14 cellular contexts compared by ENCODE assay signal in genomic region chr22:37679670-37680069, GRCh38. TPM values are rescaled to one million over a fixed set of nuclear protein-coding genes. Genes with fewer than 3 reads are reported as not detected.
DNase-seq lines count a peak whose midpoint lies in the region; ATAC-seq and TF ChIP-seq lines count a peak whose summit lies in the region.
"Had no signal": no experiment of that assay in that cellular context is flagged by ENCODE, and none has a peak within 500 bp of the region (broad histone marks: within the 10 kb centered on the region; RNA-seq: fewer than 3 reads in every experiment).

No MANE protein-coding gene starts in this region.

- H3K9me3 ChIP-seq in gastroesophageal sphincter: no peaks in the 10 kb centered on the region
- H3K9me3 ChIP-seq: gastrocnemius medialis, transverse colon had no signal

- no peaks in the 10 kb centered on the region for H3K9me3 Mint-ChIP-seq in activated CD4-positive, alpha-beta T cell treated with anti-CD3 and anti-CD28 coated beads, Interleukin-2, amount 10 ng/mL, durations not matched to agents 7 days and 5 days
- no peaks in the 10 kb centered on the region for H3K9me3 Mint-ChIP-seq in activated CD8-positive, alpha-beta T cell treated with anti-CD3 and anti-CD28 coated beads, Interleukin-2, amount 10 ng/mL, durations not matched to agents 7 days and 5 days (ENCODE audit: insufficient read depth)
- no peaks in the 10 kb centered on the region for H3K9me3 Mint-ChIP-seq in stimulated activated memory B cell treated with anti-CD40 and anti-IgM and Interleukin-4, amounts not matched to agents 10 μg/mL and 1 μg/mL and 100 μg/mL, for 72 hours

- 42 to 60% methylated on average over 1 to 4 of the region's 8 CpGs for WGBS in gastroesophageal sphincter (ENCODE audit: low coverage in 1 of 2), 2 donors

- TF ChIP-seq EP300 in gastroesophageal sphincter (IDR thresholded peaks at IDR 0.05): no peak

- no peaks in the 10 kb centered on the region for H3K27me3 ChIP-seq in gastroesophageal sphincter
- H3K27me3 ChIP-seq: gastrocnemius medialis, transverse colon had no signal

- DNase-seq in activated CD4-positive, alpha-beta T cell treated with anti-CD3 and anti-CD28 coated beads, Interleukin-2, amount 10 ng/mL, durations not matched to agents 7 days and 5 days: no peak
- DNase-seq in activated CD4-positive, alpha-beta T cell treated with anti-CD3 and anti-CD28 coated beads, Interleukin-2, amount 50 U/mL, for 48 hours: no peak
- no peak for DNase-seq in activated CD8-positive, alpha-beta T cell treated with anti-CD3 and anti-CD28 coated beads, Interleukin-2, amount 10 ng/mL, durations not matched to agents 7 days and 5 days
- DNase-seq in dedifferentiated amniotic fluid mesenchymal stem cell (ENCODE audit: extremely low spot score): no peak
- DNase-seq: activated CD8-positive, alpha-beta memory T cell treated with anti-CD3 and anti-CD28 coated beads for 24 hours; central memory CD4-positive, alpha-beta T cell; gastrocnemius medialis; GOT3; stimulated activated CD4-positive, alpha-beta T cell treated with anti-CD3 and anti-CD28 coated beads, Interleukin-4, amount 100 ng/mL, for 4 hours; transverse colon had no signal

- peak overlapping the region in 3 of 4 donors; percentile 20 to 94 (median 93) for H3K27ac ChIP-seq in gastroesophageal sphincter
- H3K27ac ChIP-seq: gastrocnemius medialis had no signal

- TF ChIP-seq CTCF in gastroesophageal sphincter (IDR thresholded peaks at IDR 0.05): no peak

- POLR2A ChIA-PET in activated CD4-positive, alpha-beta T cell treated with anti-CD3 and anti-CD28 coated beads, Interleukin-2, amount 10 ng/mL, durations not matched to agents 7 days and 5 days (lab: Charles Lee): no interaction called here
- POLR2A ChIA-PET in activated CD8-positive, alpha-beta T cell treated with anti-CD3 and anti-CD28 coated beads, Interleukin-2, amount 10 ng/mL, durations not matched to agents 7 days and 5 days (lab: Charles Lee): interaction anchor here (0.6 kb wide), 2 partner anchors 8 to 18 kb away, joined by 4 read pairs; no protein-coding TSS in a partner anchor

- H3K4me3 ChIP-seq in gastroesophageal sphincter: no peak overlapping the region
- H3K4me3 ChIP-seq: gastrocnemius medialis, transverse colon had no signal

- no peak for TF ChIP-seq POLR2A in gastroesophageal sphincter (IDR thresholded peaks at IDR 0.05)

- no peaks in the 10 kb centered on the region for H3K27me3 Mint-ChIP-seq in activated CD4-positive, alpha-beta T cell treated with anti-CD3 and anti-CD28 coated beads, Interleukin-2, amount 10 ng/mL, durations not matched to agents 7 days and 5 days
- H3K27me3 Mint-ChIP-seq in activated CD8-positive, alpha-beta T cell treated with anti-CD3 and anti-CD28 coated beads, Interleukin-2, amount 10 ng/mL, durations not matched to agents 7 days and 5 days (ENCODE audit: low read depth): no peaks in the 10 kb centered on the region
- H3K27me3 Mint-ChIP-seq in stimulated activated memory B cell treated with anti-CD40 and anti-IgM and Interleukin-4, amounts not matched to agents 10 μg/mL and 1 μg/mL and 100 μg/mL, for 72 hours: no peaks in the 10 kb centered on the region

- no peak overlapping the region for H3K4me3 Mint-ChIP-seq in activated CD4-positive, alpha-beta T cell treated with anti-CD3 and anti-CD28 coated beads, Interleukin-2, amount 10 ng/mL, durations not matched to agents 7 days and 5 days
- peak overlapping the region; percentile 40 for H3K4me3 Mint-ChIP-seq in activated CD8-positive, alpha-beta T cell treated with anti-CD3 and anti-CD28 coated beads, Interleukin-2, amount 10 ng/mL, durations not matched to agents 7 days and 5 days
- no peak overlapping the region for H3K4me3 Mint-ChIP-seq in stimulated activated memory B cell treated with anti-CD40 and anti-IgM and Interleukin-4, amounts not matched to agents 10 μg/mL and 1 μg/mL and 100 μg/mL, for 72 hours

- peaks cover 0 to 73% (median 18%) of the 10 kb centered on the region in 3 donors for H3K4me1 ChIP-seq in gastroesophageal sphincter

- CTCF ChIA-PET in activated CD4-positive, alpha-beta T cell treated with anti-CD3 and anti-CD28 coated beads, Interleukin-2, amount 10 ng/mL, durations not matched to agents 7 days and 5 days (lab: Charles Lee): interaction anchor here (0.6 to 15.4 kb wide), 5 partner anchors 25 to 71 kb away, joined by 3 to 143 read pairs (median 4); partner anchors contain the start of genes GGA1 and SH3BP1
- CTCF ChIA-PET in activated CD8-positive, alpha-beta T cell treated with anti-CD3 and anti-CD28 coated beads, Interleukin-2, amount 10 ng/mL, durations not matched to agents 7 days and 5 days (lab: Charles Lee): interaction anchor here (0.7 to 15.0 kb wide), 8 partner anchors 16 to 73 kb away, joined by 3 to 241 read pairs (median 17); partner anchors contain the start of genes GGA1 and PDXP

- H3K36me3 Mint-ChIP-seq in activated CD4-positive, alpha-beta T cell treated with anti-CD3 and anti-CD28 coated beads, Interleukin-2, amount 10 ng/mL, durations not matched to agents 7 days and 5 days (ENCODE audit: low read depth): peaks cover 22% of the 10 kb centered on the region
- H3K36me3 Mint-ChIP-seq in activated CD8-positive, alpha-beta T cell treated with anti-CD3 and anti-CD28 coated beads, Interleukin-2, amount 10 ng/mL, durations not matched to agents 7 days and 5 days (ENCODE audit: low read depth): peaks cover 25% of the 10 kb centered on the region
- H3K36me3 Mint-ChIP-seq in stimulated activated memory B cell treated with anti-CD40 and anti-IgM and Interleukin-4, amounts not matched to agents 10 μg/mL and 1 μg/mL and 100 μg/mL, for 72 hours: peaks cover 20% of the 10 kb centered on the region

- H3K36me3 ChIP-seq in gastroesophageal sphincter: peaks cover 0 to 25% of the 10 kb centered on the region in 2 donors
- H3K36me3 ChIP-seq: transverse colon had no signal

- peaks cover 46% of the 10 kb centered on the region for H3K4me1 Mint-ChIP-seq in activated CD4-positive, alpha-beta T cell treated with anti-CD3 and anti-CD28 coated beads, Interleukin-2, amount 10 ng/mL, durations not matched to agents 7 days and 5 days
- peaks cover 37% of the 10 kb centered on the region for H3K4me1 Mint-ChIP-seq in activated CD8-positive, alpha-beta T cell treated with anti-CD3 and anti-CD28 coated beads, Interleukin-2, amount 10 ng/mL, durations not matched to agents 7 days and 5 days (ENCODE audit: low read depth)
- peaks cover 48% of the 10 kb centered on the region for H3K4me1 Mint-ChIP-seq in stimulated activated memory B cell treated with anti-CD40 and anti-IgM and Interleukin-4, amounts not matched to agents 10 μg/mL and 1 μg/mL and 100 μg/mL, for 72 hours

- ATAC-seq in activated CD8-positive, alpha-beta T cell treated with anti-CD3 and anti-CD28 coated beads, Interleukin-2, amount 10 ng/mL, durations not matched to agents 7 days and 5 days: no peak
- ATAC-seq in gastroesophageal sphincter (no peak), HG02610 (IDR thresholded peaks at IDR 0.05; ENCODE audit: unreplicated experiment) (no peak), HG02852 (IDR thresholded peaks at IDR 0.05; ENCODE audit: unreplicated experiment) (no peak)
- ATAC-seq in stimulated activated memory B cell treated with anti-CD40 and anti-IgM and Interleukin-4, amounts not matched to agents 10 μg/mL and 1 μg/mL and 100 μg/mL, for 72 hours: no peak
- ATAC-seq: gastrocnemius medialis had no signal

- H3K27ac Mint-ChIP-seq in activated CD4-positive, alpha-beta T cell treated with anti-CD3 and anti-CD28 coated beads, Interleukin-2, amount 10 ng/mL, durations not matched to agents 7 days and 5 days: peak overlapping the region; percentile 63
- peak overlapping the region; percentile 60 for H3K27ac Mint-ChIP-seq in activated CD8-positive, alpha-beta T cell treated with anti-CD3 and anti-CD28 coated beads, Interleukin-2, amount 10 ng/mL, durations not matched to agents 7 days and 5 days
- peak overlapping the region; percentile 11 for H3K27ac Mint-ChIP-seq in stimulated activated memory B cell treated with anti-CD40 and anti-IgM and Interleukin-4, amounts not matched to agents 10 μg/mL and 1 μg/mL and 100 μg/mL, for 72 hours

RNA-seq across cellular contexts. Expression of gene LGALS1, which starts 4.2 kb away (rescaled TPM):
- 1,000 to 10,000 TPM; 1,140 to 1,273 TPM for total RNA-seq in activated CD4-positive, alpha-beta T cell treated with anti-CD3 and anti-CD28 coated beads, Interleukin-2, amount 10 ng/mL, durations not matched to agents 7 days and 5 days
- total RNA-seq in activated CD8-positive, alpha-beta T cell treated with anti-CD3 and anti-CD28 coated beads, Interleukin-2, amount 10 ng/mL, durations not matched to agents 7 days and 5 days: 1,000 to 10,000 TPM; 1,444 to 1,502 TPM
- total RNA-seq in gastroesophageal sphincter: 1,000 to 10,000 TPM in 3 of 4 donors, 100 to 1,000 TPM in 1; 747 to 1,092 (median 1,059) TPM

RNA-seq across cellular contexts. Expression of gene NOL12, which starts 6.5 kb away (rescaled TPM):
- 10 to 100 TPM; 57.3 to 57.7 TPM for total RNA-seq in activated CD4-positive, alpha-beta T cell treated with anti-CD3 and anti-CD28 coated beads, Interleukin-2, amount 10 ng/mL, durations not matched to agents 7 days and 5 days
- total RNA-seq in activated CD8-positive, alpha-beta T cell treated with anti-CD3 and anti-CD28 coated beads, Interleukin-2, amount 10 ng/mL, durations not matched to agents 7 days and 5 days: 10 to 100 TPM; 42.6 to 45.3 TPM
- 10 to 100 TPM; 16.3 to 29.1 (median 20.2) TPM for total RNA-seq in gastroesophageal sphincter

RNA-seq across cellular contexts. Expression of gene TRIOBP, which starts 17.2 kb away (rescaled TPM):
- total RNA-seq in activated CD4-positive, alpha-beta T cell treated with anti-CD3 and anti-CD28 coated beads, Interleukin-2, amount 10 ng/mL, durations not matched to agents 7 days and 5 days: 10 to 100 TPM; 44.1 to 53.5 TPM
- 10 to 100 TPM; 45.2 to 45.8 TPM for total RNA-seq in activated CD8-positive, alpha-beta T cell treated with anti-CD3 and anti-CD28 coated beads, Interleukin-2, amount 10 ng/mL, durations not matched to agents 7 days and 5 days
- total RNA-seq in gastroesophageal sphincter: 100 to 1,000 TPM; 128 to 234 (median 137) TPM

RNA-seq across cellular contexts. Expression of gene PDXP, which starts 21.1 kb away (rescaled TPM):
- 10 to 100 TPM; 21.5 to 21.8 TPM for total RNA-seq in activated CD4-positive, alpha-beta T cell treated with anti-CD3 and anti-CD28 coated beads, Interleukin-2, amount 10 ng/mL, durations not matched to agents 7 days and 5 days
- total RNA-seq in activated CD8-positive, alpha-beta T cell treated with anti-CD3 and anti-CD28 coated beads, Interleukin-2, amount 10 ng/mL, durations not matched to agents 7 days and 5 days: 10 to 100 TPM; 31.5 to 33.5 TPM
- 10 to 100 TPM in 3 of 4 donors, 1 to 10 TPM in 1; 9.2 to 19.3 (median 17.2) TPM for total RNA-seq in gastroesophageal sphincter

RNA-seq across cellular contexts. Expression of gene SH3BP1, which starts 40.2 kb away (rescaled TPM):
- total RNA-seq in activated CD4-positive, alpha-beta T cell treated with anti-CD3 and anti-CD28 coated beads, Interleukin-2, amount 10 ng/mL, durations not matched to agents 7 days and 5 days: 100 to 1,000 TPM; 184 to 187 TPM
- total RNA-seq in activated CD8-positive, alpha-beta T cell treated with anti-CD3 and anti-CD28 coated beads, Interleukin-2, amount 10 ng/mL, durations not matched to agents 7 days and 5 days: 100 to 1,000 TPM; 216 to 218 TPM
- 1 to 10 TPM; 2.9 to 4.9 (median 3.2) TPM for total RNA-seq in gastroesophageal sphincter

Comparison
In these comparisons a context has a peak if more than half of its experiments do, and no peak if none do; other contexts are left out.
1. H3K27ac Mint-ChIP-seq: peak in every context shown above with its lines; median percentile 63 in activated CD4-positive, alpha-beta T cell treated with anti-CD3 and anti-CD28 coated beads, Interleukin-2, amount 10 ng/mL, durations not matched to agents 7 days and 5 days; 60 in activated CD8-positive, alpha-beta T cell treated with anti-CD3 and anti-CD28 coated beads, Interleukin-2, amount 10 ng/mL, durations not matched to agents 7 days and 5 days; 11 in stimulated activated memory B cell treated with anti-CD40 and anti-IgM and Interleukin-4, amounts not matched to agents 10 μg/mL and 1 μg/mL and 100 μg/mL, for 72 hours.